11 cellular contexts compared by ENCODE assay signal in the genomic region with DNA sequence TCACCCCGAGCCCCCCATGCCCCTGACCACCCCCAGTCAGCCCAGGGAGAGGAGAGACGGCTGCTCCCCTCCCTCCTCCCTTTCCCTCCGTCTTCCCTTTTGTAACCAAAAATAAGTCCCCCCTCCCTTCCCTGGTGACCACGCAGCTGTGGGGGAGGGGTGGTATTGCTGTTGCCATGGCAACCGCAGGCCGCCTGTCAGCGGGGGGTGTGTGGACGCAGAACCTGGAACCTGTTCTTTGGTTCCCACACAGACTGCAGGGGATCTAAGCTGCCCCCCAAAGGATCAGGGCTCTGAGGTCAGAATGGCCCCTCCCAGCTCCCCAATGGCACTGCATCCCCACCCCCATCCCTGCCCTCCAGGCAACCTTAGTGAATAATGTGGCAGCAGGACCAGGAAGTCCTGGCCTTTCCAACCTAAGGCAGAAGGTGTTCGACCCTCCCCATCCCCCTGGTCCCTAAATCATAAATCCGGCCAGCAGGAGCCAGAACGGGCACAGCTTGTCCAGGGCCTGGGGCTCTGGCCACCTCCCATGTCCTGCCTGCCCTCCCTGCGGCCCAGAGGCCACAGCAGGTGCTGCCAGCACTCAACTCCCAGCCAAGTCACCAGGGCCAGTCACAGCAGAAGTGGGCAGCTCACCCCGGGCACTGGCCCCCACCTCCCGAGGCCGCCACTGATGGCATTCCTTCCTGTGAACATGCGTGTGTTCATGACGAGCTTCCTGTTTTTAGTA. TPM values are rescaled to one million over a fixed set of nuclear protein-coding genes. Genes with fewer than 3 reads are reported as not detected.
DNase-seq lines count a peak whose midpoint lies in the region; TF ChIP-seq lines count a peak whose summit lies in the region.
"Had no signal": no experiment of that assay in that cellular context is flagged by ENCODE, and none has a peak within 500 bp of the region (broad histone marks: within the 10 kb centered on the region; RNA-seq: fewer than 3 reads in every experiment).

No MANE protein-coding gene starts in this region.

- peak overlapping the region in 1 of 2 experiments; percentile 32 for H3K18ac ChIP-seq in mesenchymal stem cell (ENCODE audit: low read depth in 1 of 2, low read length in 2 of 2)

- H3K27ac Mint-ChIP-seq in activated CD4-positive, alpha-beta T cell treated with anti-CD3 and anti-CD28 coated beads, Interleukin-2, amount 10 ng/mL, durations not matched to agents 24 days and 14 days, result no peak overlapping the region
- H3K27ac Mint-ChIP-seq: HFFc6 had no signal

- H2BK120ac ChIP-seq in mesenchymal stem cell (ENCODE audit: low read depth, low read length), result no peak overlapping the region

- H3K4me1 ChIP-seq in BLaER1 (peaks cover 38% of the 10 kb centered on the region), mesenchymal stem cell (ENCODE audit: control insufficient read depth, insufficient read depth, low read depth, low read length) (peaks cover 12% of the 10 kb centered on the region)

- no peaks in the 10 kb centered on the region for H3K27me3 ChIP-seq in BLaER1
- no peaks in the 10 kb centered on the region for H3K27me3 ChIP-seq in HL-60 (ENCODE audit: insufficient read depth, poor library complexity, severe bottlenecking)
- H3K27me3 ChIP-seq in mesenchymal stem cell (ENCODE audit: control insufficient read depth in 1 of 2, insufficient read depth in 1 of 2, low read length in 2 of 2), result peaks cover 43 to 70% of the 10 kb centered on the region in 2 experiments

- H3K36me3 ChIP-seq in BLaER1 (no peaks in the 10 kb centered on the region), mesenchymal stem cell (ENCODE audit: control insufficient read depth in 1 of 2, insufficient read depth in 2 of 2, low read depth in 1 of 2, low read length in 2 of 2) (no peaks in the 10 kb centered on the region)

- no peaks in the 10 kb centered on the region for H3K36me3 Mint-ChIP-seq in activated CD4-positive, alpha-beta T cell treated with anti-CD3 and anti-CD28 coated beads, Interleukin-2, amount 10 ng/mL, durations not matched to agents 24 days and 14 days (ENCODE audit: low read depth)

- H4K91ac ChIP-seq in mesenchymal stem cell (ENCODE audit: low read length), result no peak overlapping the region

- H3K9me3 Mint-ChIP-seq in activated CD4-positive, alpha-beta T cell treated with anti-CD3 and anti-CD28 coated beads, Interleukin-2, amount 10 ng/mL, durations not matched to agents 24 days and 14 days, result no peaks in the 10 kb centered on the region
- H3K9me3 Mint-ChIP-seq: HFFc6 had no signal

- no peak overlapping the region for H2BK12ac ChIP-seq in mesenchymal stem cell (ENCODE audit: low read length in 2 of 2)

- DNase-seq in HL-60 (ENCODE audit: low read depth in 1 of 2, low spot score in 1 of 2), result peak in 1 of 2 experiments; percentile 42
- peak; percentile 71 for DNase-seq in cerebellum (ENCODE audit: low spot score)
- DNase-seq in mesenchymal stem cell, result no peak
- DNase-seq in stimulated activated CD4-positive, alpha-beta T cell treated with anti-CD3 and anti-CD28 coated beads, Interleukin-2, amount 100 ng/mL, for 48 hours, result no peak
- DNase-seq in activated CD4-positive, alpha-beta T cell treated with anti-CD3 and anti-CD28 coated beads, Interleukin-2, amount 10 ng/mL, durations not matched to agents 24 days and 14 days, result no peak
- no peak for DNase-seq in NCI-H524 (lab: John Stamatoyannopoulos, UW)
- DNase-seq in NOMO-1 treated with DMSO at 0.1 percent for 48 hours (lab: John Stamatoyannopoulos, UW; ENCODE audit: unreplicated experiment), result no peak
- DNase-seq: HFFc6, NCI-H2171 treated with DMSO at 0.1 percent for 48 hours had no signal

- peaks cover 2% of the 10 kb centered on the region for H3K27me3 Mint-ChIP-seq in activated CD4-positive, alpha-beta T cell treated with anti-CD3 and anti-CD28 coated beads, Interleukin-2, amount 10 ng/mL, durations not matched to agents 24 days and 14 days

- H3K9ac ChIP-seq in BLaER1, result no peak overlapping the region
- H3K9ac ChIP-seq in mesenchymal stem cell (ENCODE audit: low read length), result no peak overlapping the region

- no peak overlapping the region for H3K14ac ChIP-seq in mesenchymal stem cell (ENCODE audit: low read length in 2 of 2)

- intact Hi-C loops in activated CD4-positive, alpha-beta T cell treated with anti-CD3 and anti-CD28 coated beads, Interleukin-2, amount 10 ng/mL, durations not matched to agents 24 days and 14 days (cut with micrococcal nuclease), result no loop called here

- no peak overlapping the region for H3K4ac ChIP-seq in mesenchymal stem cell (ENCODE audit: low read depth in 1 of 2, low read length in 2 of 2)

- H2AFZ ChIP-seq in mesenchymal stem cell (ENCODE audit: low read depth, low read length), result no peak overlapping the region

- no peaks in the 10 kb centered on the region for H3K79me1 ChIP-seq in mesenchymal stem cell (replicated peaks; ENCODE audit: low read length, poor library complexity, severe bottlenecking)

- 52% methylated on average over 15 of the region's 17 CpGs for WGBS in mesenchymal stem cell

- H2BK5ac ChIP-seq in mesenchymal stem cell (ENCODE audit: low read depth, low read length, poor library complexity, severe bottlenecking), result no peak overlapping the region

- H3K4me2 ChIP-seq in BLaER1 (peak overlapping the region; percentile 56), mesenchymal stem cell (ENCODE audit: low read length, poor library complexity, severe bottlenecking) (no peak overlapping the region)

- no peak overlapping the region for H2AK5ac ChIP-seq in mesenchymal stem cell (ENCODE audit: low read length, severe bottlenecking)

- H3K4me3 Mint-ChIP-seq in activated CD4-positive, alpha-beta T cell treated with anti-CD3 and anti-CD28 coated beads, Interleukin-2, amount 10 ng/mL, durations not matched to agents 24 days and 14 days, result no peak overlapping the region
- H3K4me3 Mint-ChIP-seq: HFFc6 had no signal

- no peak for TF ChIP-seq CTCF in HL-60 (IDR thresholded peaks at IDR 0.05; ENCODE audit: insufficient read depth, low read length)

- H3K9me3 ChIP-seq in BLaER1, result no peaks in the 10 kb centered on the region
- no peaks in the 10 kb centered on the region for H3K9me3 ChIP-seq in mesenchymal stem cell (ENCODE audit: control insufficient read depth, low read length)

- H3K23ac ChIP-seq in mesenchymal stem cell (ENCODE audit: low read length in 2 of 2), result no peak overlapping the region

- no peak overlapping the region for H3K4me3 ChIP-seq in BLaER1
- H3K4me3 ChIP-seq in HL-60 (replicated peaks; ENCODE audit: insufficient read depth, low read length), result no peak overlapping the region
- H3K4me3 ChIP-seq in mesenchymal stem cell (ENCODE audit: insufficient read depth in 1 of 2, low read depth in 1 of 2, low read length in 2 of 2), result no peak overlapping the region

- H2BK15ac ChIP-seq in mesenchymal stem cell (ENCODE audit: low read depth, poor library complexity, severe bottlenecking), result peak overlapping the region; percentile 17

- H3K4me1 Mint-ChIP-seq in activated CD4-positive, alpha-beta T cell treated with anti-CD3 and anti-CD28 coated beads, Interleukin-2, amount 10 ng/mL, durations not matched to agents 24 days and 14 days, result peaks cover 13% of the 10 kb centered on the region

- H4K8ac ChIP-seq in mesenchymal stem cell (ENCODE audit: low read length), result no peak overlapping the region

- H4K20me1 ChIP-seq in BLaER1, result no peaks in the 10 kb centered on the region

- H3K27ac ChIP-seq in BLaER1 (no peak overlapping the region), HL-60 (replicated peaks) (peak overlapping the region; percentile 40), mesenchymal stem cell (ENCODE audit: low read length, poor library complexity, severe bottlenecking) (no peak overlapping the region)

RNA-seq across cellular contexts. Expression of gene CA4, which starts 12.0 kb away (rescaled TPM):
- 3.2 TPM for total RNA-seq in cerebellum
- polyA plus RNA-seq in mesenchymal stem cell (2013, experiment 1 of 2), result not detected
- not detected for polyA plus RNA-seq in mesenchymal stem cell (2013, experiment 2 of 2)
- total RNA-seq in activated CD4-positive, alpha-beta T cell treated with anti-CD3 and anti-CD28 coated beads, Interleukin-2, amount 10 ng/mL, durations not matched to agents 24 days and 14 days, result not detected in 2 replicates
- total RNA-seq: HFFc6; T-helper 1 cell treated with Interleukin-12 subunit alpha and Interleukin-12 subunit beta and Interleukin-4 antibody, amounts not matched to agents 30 ng/mL and 1 ng/mL, for 36 hours had no signal
